ENCODE assay signal across 26 cellular contexts in genomic region chr9:88945636-88946333, GRCh38. TPM values are rescaled to one million over a fixed set of nuclear protein-coding genes. Genes with fewer than 3 reads are reported as not detected.
"Had no signal": no experiment of that assay in that cellular context is flagged by ENCODE, and none has a peak within 500 bp of the region (broad histone marks: within the 10 kb centered on the region; RNA-seq: fewer than 3 reads in every experiment).

No MANE protein-coding gene starts in this region.

- H3K4me3 Mint-ChIP-seq: naive thymus-derived CD8-positive, alpha-beta T cell; natural killer cell treated with Interleukin-12 subunit alpha and Interleukin-12 subunit beta and Interleukin-15 and Interleukin-18, amount 100 ng/mL, for 72 hours; nephron progenitor cell; neural crest cell; stimulated activated effector memory CD8-positive, alpha-beta T cell treated with anti-CD3 and anti-CD28 coated beads, Interleukin-12 subunit alpha, Interleukin-12 subunit beta, amount 100 ng/mL, for 72 hours; stimulated activated naive B cell treated with anti-CD40 and anti-IgM and Interleukin-4, amounts not matched to agents 10 μg/mL and 1 μg/mL and 100 μg/mL, for 72 hours had no signal

- H3K36me3 Mint-ChIP-seq: natural killer cell treated with Interleukin-12 subunit alpha and Interleukin-12 subunit beta and Interleukin-15 and Interleukin-18, amount 100 ng/mL, for 72 hours; stimulated activated effector memory CD8-positive, alpha-beta T cell treated with anti-CD3 and anti-CD28 coated beads, Interleukin-12 subunit alpha, Interleukin-12 subunit beta, amount 100 ng/mL, for 72 hours; stimulated activated naive B cell treated with anti-CD40 and anti-IgM and Interleukin-4, amounts not matched to agents 10 μg/mL and 1 μg/mL and 100 μg/mL, for 72 hours had no signal

- H3K9me3 ChIP-seq: neutrophil, pancreas, psoas muscle, right lobe of liver, sigmoid colon, stomach, thoracic aorta, thyroid gland, tibial nerve, upper lobe of left lung, vagina had no signal

- H3K9me3 Mint-ChIP-seq: natural killer cell treated with Interleukin-12 subunit alpha and Interleukin-12 subunit beta and Interleukin-15 and Interleukin-18, amount 100 ng/mL, for 72 hours; stimulated activated effector memory CD8-positive, alpha-beta T cell treated with anti-CD3 and anti-CD28 coated beads, Interleukin-12 subunit alpha, Interleukin-12 subunit beta, amount 100 ng/mL, for 72 hours had no signal

- ATAC-seq: naive thymus-derived CD8-positive, alpha-beta T cell; natural killer cell treated with Interleukin-12 subunit alpha and Interleukin-12 subunit beta and Interleukin-15 and Interleukin-18, amount 100 ng/mL, for 72 hours; pancreas; psoas muscle; right cardiac atrium; right lobe of liver; stimulated activated effector memory CD8-positive, alpha-beta T cell treated with anti-CD3 and anti-CD28 coated beads, Interleukin-12 subunit alpha, Interleukin-12 subunit beta, amount 100 ng/mL, for 72 hours; stimulated activated naive B cell treated with anti-CD40 and anti-IgM and Interleukin-4, amounts not matched to agents 10 μg/mL and 1 μg/mL and 100 μg/mL, for 72 hours had no signal

- H3K27ac ChIP-seq: neutrophil, pancreas, psoas muscle, right lobe of liver, stomach, thoracic aorta, thyroid gland, tibial nerve, upper lobe of left lung, vagina had no signal

- H3K27me3 ChIP-seq: neutrophil, pancreas, right lobe of liver, sigmoid colon, stomach, thyroid gland, tibial nerve, upper lobe of left lung, vagina had no signal

- H3K27ac Mint-ChIP-seq: naive thymus-derived CD8-positive, alpha-beta T cell; natural killer cell treated with Interleukin-12 subunit alpha and Interleukin-12 subunit beta and Interleukin-15 and Interleukin-18, amount 100 ng/mL, for 72 hours; nephron progenitor cell; stimulated activated effector memory CD8-positive, alpha-beta T cell treated with anti-CD3 and anti-CD28 coated beads, Interleukin-12 subunit alpha, Interleukin-12 subunit beta, amount 100 ng/mL, for 72 hours; stimulated activated naive B cell treated with anti-CD40 and anti-IgM and Interleukin-4, amounts not matched to agents 10 μg/mL and 1 μg/mL and 100 μg/mL, for 72 hours had no signal

- H3K4me3 ChIP-seq: pancreas, psoas muscle, right lobe of liver, sigmoid colon, stomach, thoracic aorta, thyroid gland, tibial nerve, upper lobe of left lung, vagina had no signal

- H3K36me3 ChIP-seq: neutrophil, pancreas, right lobe of liver, sigmoid colon, stomach, thoracic aorta, thyroid gland, tibial nerve, upper lobe of left lung, vagina had no signal

- DNase-seq: naive thymus-derived CD8-positive, alpha-beta T cell; nephron progenitor cell; nucleus accumbens; pancreas; psoas muscle; right cardiac atrium; right lobe of liver; sigmoid colon; small intestine; stimulated activated CD4-positive, alpha-beta T cell treated with anti-CD3 and anti-CD28 coated beads, Interleukin-15, amount 100 ng/mL, for 24 hours; stimulated activated CD4-positive, alpha-beta T cell treated with anti-CD3 and anti-CD28 coated beads, Interleukin-2, amount 100 ng/mL, for 24 hours; stimulated activated CD4-positive, alpha-beta T cell treated with anti-CD3 and anti-CD28 coated beads, Interleukin-2, amount 100 ng/mL, for 48 hours; stimulated activated CD4-positive, alpha-beta T cell treated with anti-CD3 and anti-CD28 coated beads, Interleukin-4, amount 100 ng/mL, for 24 hours; stimulated activated naive B cell treated with anti-CD40 and anti-IgM and Interleukin-4, amounts not matched to agents 10 μg/mL and 1 μg/mL and 100 μg/mL, for 72 hours; stimulated activated naive CD4-positive, alpha-beta T cell treated with Interleukin-2 at 50 U/mL for 16 hours; stomach; thyroid gland; trophoblast cell; upper lobe of left lung had no signal

- H3K4me1 ChIP-seq: psoas muscle, right lobe of liver had no signal

- H3K4me1 Mint-ChIP-seq: stimulated activated effector memory CD8-positive, alpha-beta T cell treated with anti-CD3 and anti-CD28 coated beads, Interleukin-12 subunit alpha, Interleukin-12 subunit beta, amount 100 ng/mL, for 72 hours had no signal

RNA-seq across cellular contexts. Expression of gene S1PR3, which starts 45.5 kb away (rescaled TPM):
- total RNA-seq: naive thymus-derived CD8-positive, alpha-beta T cell; natural killer cell treated with Interleukin-12 subunit alpha and Interleukin-12 subunit beta and Interleukin-15 and Interleukin-18, amount 100 ng/mL, for 72 hours had no signal
- polyA plus RNA-seq: naive thymus-derived CD8-positive, alpha-beta T cell had no signal
